24 cellular contexts compared by ENCODE assay signal in genomic region chr17:10029129-10029528, GRCh38.
"Had no signal": no experiment of that assay in that cellular context is flagged by ENCODE, and none has a peak within 500 bp of the region (broad histone marks: within the 10 kb centered on the region; RNA-seq: fewer than 3 reads in every experiment).

No MANE protein-coding gene starts in this region.

- H3K9me3 ChIP-seq: SJSA1 had no signal

- ATAC-seq: activated CD4-positive, CD25-positive, alpha-beta regulatory T cell treated with anti-CD3 and anti-CD28 coated beads, Interleukin-2, amount 50 U/mL, for 24 hours; activated CD8-positive, alpha-beta memory T cell treated with anti-CD3 and anti-CD28 coated beads, Interleukin-2, amount 10 ng/mL, durations not matched to agents 7 days and 5 days; activated T-helper 17 cell treated with anti-CD3 and anti-CD28 coated beads, Interleukin-2, amount 50 U/mL, for 72 hours; PC-3; SK-N-SH treated with all-trans-retinoic acid at 6 μM for 48 hours had no signal

- H3K27me3 Mint-ChIP-seq: activated CD8-positive, alpha-beta memory T cell treated with anti-CD3 and anti-CD28 coated beads, Interleukin-2, amount 10 ng/mL, durations not matched to agents 7 days and 5 days; activated naive CD8-positive, alpha-beta T cell; activated T-cell treated with anti-CD3 and anti-CD28 coated beads, Interleukin-2, amount 50 U/mL, for 24 hours; central memory CD8-positive, alpha-beta T cell had no signal

- DNase-seq: activated CD4-positive, alpha-beta T cell treated with anti-CD3 and anti-CD28 coated beads for 4 hours; activated CD8-positive, alpha-beta memory T cell treated with anti-CD3 and anti-CD28 coated beads, Interleukin-2, amount 10 ng/mL, durations not matched to agents 7 days and 5 days; activated gamma-delta T cell; activated naive CD4-positive, alpha-beta T cell treated with anti-CD3 and anti-CD28 coated beads for 36 hours; activated T-cell treated with anti-CD3 and anti-CD28 coated beads, Interleukin-2, amount 50 U/mL, for 24 hours; amygdala; Kasumi-1; NCI-H1092; NCI-H1417; NCI-H1930; NCI-H510A treated with DMSO at 0.1 percent for 48 hours; NCI-H69; NK-92 treated with Interleukin-12 subunit alpha and Interleukin-12 subunit beta, amount 100 ng/mL, for 24 hours; PC-3; SHP77; SW 1271 had no signal

- H3K36me3 Mint-ChIP-seq: activated CD8-positive, alpha-beta memory T cell treated with anti-CD3 and anti-CD28 coated beads, Interleukin-2, amount 10 ng/mL, durations not matched to agents 7 days and 5 days; activated naive CD8-positive, alpha-beta T cell; brain had no signal

- H3K36me3 ChIP-seq: SJSA1 had no signal

- H3K27me3 ChIP-seq: SJSA1 had no signal

- H3K27ac Mint-ChIP-seq: activated CD8-positive, alpha-beta memory T cell treated with anti-CD3 and anti-CD28 coated beads, Interleukin-2, amount 10 ng/mL, durations not matched to agents 7 days and 5 days; activated naive CD4-positive, alpha-beta T cell treated with anti-CD3 and anti-CD28 coated beads for 36 hours; activated naive CD8-positive, alpha-beta T cell; activated T-cell treated with anti-CD3 and anti-CD28 coated beads, Interleukin-2, amount 50 U/mL, for 24 hours; activated T-helper 17 cell treated with anti-CD3 and anti-CD28 coated beads, Interleukin-2, amount 50 U/mL, for 72 hours; T-helper 1 cell treated with Interleukin-12 subunit alpha and Interleukin-12 subunit beta and Interleukin-4 antibody, amounts not matched to agents 30 μg/mL and 1 μg/mL, for 36 hours had no signal

- H3K4me3 Mint-ChIP-seq: activated CD8-positive, alpha-beta memory T cell treated with anti-CD3 and anti-CD28 coated beads, Interleukin-2, amount 10 ng/mL, durations not matched to agents 7 days and 5 days; activated naive CD4-positive, alpha-beta T cell treated with anti-CD3 and anti-CD28 coated beads for 36 hours; activated naive CD8-positive, alpha-beta T cell; activated T-cell treated with anti-CD3 and anti-CD28 coated beads, Interleukin-2, amount 50 U/mL, for 24 hours; activated T-helper 17 cell treated with anti-CD3 and anti-CD28 coated beads, Interleukin-2, amount 50 U/mL, for 72 hours; brain; central memory CD8-positive, alpha-beta T cell; T-helper 1 cell treated with Interleukin-12 subunit alpha and Interleukin-12 subunit beta and Interleukin-4 antibody, amounts not matched to agents 30 μg/mL and 1 μg/mL, for 36 hours had no signal

- H3K4me1 ChIP-seq: SJSA1 had no signal

- H3K4me3 ChIP-seq: SJSA1 had no signal

- H3K27ac ChIP-seq: SJSA1 had no signal

- H3K4me1 Mint-ChIP-seq: activated CD8-positive, alpha-beta memory T cell treated with anti-CD3 and anti-CD28 coated beads, Interleukin-2, amount 10 ng/mL, durations not matched to agents 7 days and 5 days; activated T-helper 17 cell treated with anti-CD3 and anti-CD28 coated beads, Interleukin-2, amount 50 U/mL, for 72 hours had no signal

- H3K9me3 Mint-ChIP-seq: activated naive CD4-positive, alpha-beta T cell treated with anti-CD3 and anti-CD28 coated beads for 36 hours; activated T-cell treated with anti-CD3 and anti-CD28 coated beads, Interleukin-2, amount 50 U/mL, for 24 hours; activated T-helper 17 cell treated with anti-CD3 and anti-CD28 coated beads, Interleukin-2, amount 50 U/mL, for 72 hours; central memory CD8-positive, alpha-beta T cell; T-helper 1 cell treated with Interleukin-12 subunit alpha and Interleukin-12 subunit beta and Interleukin-4 antibody, amounts not matched to agents 30 μg/mL and 1 μg/mL, for 36 hours had no signal
